In the genomic region with DNA sequence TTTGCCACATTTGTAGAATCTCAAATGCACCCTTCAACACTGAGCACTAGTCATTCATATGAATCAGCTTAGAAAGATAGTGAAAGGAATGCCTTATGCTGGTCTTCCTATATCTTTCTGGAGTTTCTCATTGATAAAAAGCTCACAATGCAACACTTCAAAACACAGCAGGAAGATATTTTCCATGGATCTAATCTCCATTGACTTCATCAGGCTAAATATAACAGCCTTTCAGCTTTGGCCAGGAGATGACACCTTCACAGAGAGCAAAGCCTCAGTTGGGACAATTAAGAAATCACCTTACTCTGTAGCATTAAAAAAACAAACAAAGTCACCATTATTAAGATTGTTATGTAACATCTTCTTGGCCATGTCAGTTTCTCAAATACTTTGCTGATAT, we compare ENCODE assay signal across 13 cellular contexts. TPM values are rescaled to one million over a fixed set of nuclear protein-coding genes. Genes with fewer than 3 reads are reported as not detected.
DNase-seq lines count a peak whose midpoint lies in the region; ATAC-seq, FAIRE-seq and TF ChIP-seq lines count a peak whose summit lies in the region.
"Had no signal": no experiment of that assay in that cellular context is flagged by ENCODE, and none has a peak within 500 bp of the region (broad histone marks: within the 10 kb centered on the region; RNA-seq: fewer than 3 reads in every experiment).

No MANE protein-coding gene starts in this region.

- no peak overlapping the region for H2AFZ ChIP-seq in DND-41 (ENCODE audit: low read depth, low read length)

- no peak for FAIRE-seq in GM19239 (lab: Jason Lieb, UNC)
- FAIRE-seq: G401.6 had no signal

- H3K27ac ChIP-seq in DND-41 (ENCODE audit: low read length) (no peak overlapping the region), esophagus muscularis mucosa (replicated peaks in 1 of 4) (peak overlapping the region; percentile 5 to 47 (median 32)), substantia nigra (ENCODE audit: low read depth, low read length, poor library complexity, severe bottlenecking) (no peak overlapping the region)

- H3K9me3 Mint-ChIP-seq in neural crest cell, result no peaks in the 10 kb centered on the region
- no peaks in the 10 kb centered on the region for H3K9me3 Mint-ChIP-seq in stimulated activated naive CD8-positive, alpha-beta T cell treated with anti-CD3 and anti-CD28 coated beads, Interleukin-15, amount 100 ng/mL, for 72 hours

- H4K20me1 ChIP-seq in DND-41 (ENCODE audit: insufficient read depth, low read length), result no peaks in the 10 kb centered on the region

- H3K36me3 ChIP-seq in DND-41 (ENCODE audit: insufficient read depth, low read length), result no peaks in the 10 kb centered on the region
- peaks cover 0 to 31% (median 9%) of the 10 kb centered on the region in 4 donors for H3K36me3 ChIP-seq in esophagus muscularis mucosa

- H3K36me3 Mint-ChIP-seq in neural crest cell (ENCODE audit: low read depth), result no peaks in the 10 kb centered on the region
- H3K36me3 Mint-ChIP-seq: activated naive CD8-positive, alpha-beta T cell had no signal

- H3K4me1 ChIP-seq in DND-41 (ENCODE audit: insufficient read depth, low read length) (peaks cover 22% of the 10 kb centered on the region), esophagus muscularis mucosa (peaks cover 58 to 89% (median 76%) of the 10 kb centered on the region in 4 donors)

- H3K4me1 Mint-ChIP-seq in neural crest cell, result peaks cover 34% of the 10 kb centered on the region
- H3K4me1 Mint-ChIP-seq in stimulated activated naive CD8-positive, alpha-beta T cell treated with anti-CD3 and anti-CD28 coated beads, Interleukin-15, amount 100 ng/mL, for 72 hours, result peaks cover 11% of the 10 kb centered on the region

- DNase-seq in DND-41, result no peak
- peak; percentile 12 for DNase-seq in NCI-H526 treated with DMSO at 0.1 percent for 48 hours (lab: John Stamatoyannopoulos, UW)
- DNase-seq in esophagus muscularis mucosa (ENCODE audit: extremely low spot score), result no peak
- DNase-seq in neural crest cell (ENCODE audit: low read depth, low spot score), result no peak
- no peak for DNase-seq in substantia nigra (lab: John Stamatoyannopoulos, UW)
- no peak for DNase-seq in GM19239 (ENCODE audit: insufficient read length, low spot score)
- no peak for DNase-seq in stimulated activated naive CD8-positive, alpha-beta T cell treated with anti-CD3 and anti-CD28 coated beads, Interleukin-15, amount 100 ng/mL, for 72 hours
- DNase-seq in activated CD4-positive, alpha-beta T cell treated with anti-CD3 and anti-CD28 coated beads, Interleukin-2, amount 50 U/mL, for 1 hour, result no peak
- DNase-seq: activated CD4-positive, CD25-positive, alpha-beta regulatory T cell; foreskin melanocyte; stimulated activated CD4-positive, alpha-beta T cell treated with anti-CD3 and anti-CD28 coated beads, Interleukin-4, amount 100 ng/mL, for 4 hours had no signal

- H3K9me3 ChIP-seq in DND-41 (ENCODE audit: insufficient read depth, low read length, severe bottlenecking) (no peaks in the 10 kb centered on the region), esophagus muscularis mucosa (no peaks in the 10 kb centered on the region)

- H3K4me3 ChIP-seq in DND-41 (ENCODE audit: low read depth in 1 of 2, low read length in 2 of 2) (no peak overlapping the region), esophagus muscularis mucosa (no peak overlapping the region)

- no peak for TF ChIP-seq EP300 in esophagus muscularis mucosa (IDR thresholded peaks at IDR 0.05)

- no peaks in the 10 kb centered on the region for H3K79me2 ChIP-seq in DND-41 (ENCODE audit: insufficient read depth, low read length)

- H3K27me3 Mint-ChIP-seq in neural crest cell (ENCODE audit: low read depth), result no peaks in the 10 kb centered on the region
- H3K27me3 Mint-ChIP-seq in stimulated activated naive CD8-positive, alpha-beta T cell treated with anti-CD3 and anti-CD28 coated beads, Interleukin-15, amount 100 ng/mL, for 72 hours, result peaks cover 50% of the 10 kb centered on the region

- H3K4me3 Mint-ChIP-seq in neural crest cell, result no peak overlapping the region
- no peak overlapping the region for H3K4me3 Mint-ChIP-seq in stimulated activated naive CD8-positive, alpha-beta T cell treated with anti-CD3 and anti-CD28 coated beads, Interleukin-15, amount 100 ng/mL, for 72 hours
- H3K4me3 Mint-ChIP-seq: activated naive CD8-positive, alpha-beta T cell had no signal

- TF ChIP-seq CTCF in DND-41 (IDR thresholded peaks at IDR 0.05; ENCODE audit: borderline replicate concordance, extremely low read depth, low read length, poor library complexity, severe bottlenecking), result peak; percentile 23
- peak; percentile 28 to 35 (median 31) for TF ChIP-seq CTCF in esophagus muscularis mucosa (IDR thresholded peaks at IDR 0.05)
- TF ChIP-seq CTCF in neural crest cell (conservative IDR thresholded peaks at IDR 0.05), result peak; percentile 42

- ATAC-seq in DND-41 (ENCODE audit: insufficient read depth, low read depth), result no peak
- no peak for ATAC-seq in stimulated activated naive CD8-positive, alpha-beta T cell treated with anti-CD3 and anti-CD28 coated beads, Interleukin-15, amount 100 ng/mL, for 72 hours

- H3K27ac Mint-ChIP-seq in neural crest cell (ENCODE audit: unreplicated experiment), result no peak overlapping the region
- no peak overlapping the region for H3K27ac Mint-ChIP-seq in stimulated activated naive CD8-positive, alpha-beta T cell treated with anti-CD3 and anti-CD28 coated beads, Interleukin-15, amount 100 ng/mL, for 72 hours
- H3K27ac Mint-ChIP-seq: activated naive CD8-positive, alpha-beta T cell had no signal

- TF ChIP-seq POLR2A in esophagus muscularis mucosa (IDR thresholded peaks at IDR 0.05; ENCODE audit: low read depth), result no peak

- H3K27me3 ChIP-seq in DND-41 (ENCODE audit: insufficient read depth, low read length, poor library complexity) (no peaks in the 10 kb centered on the region), esophagus muscularis mucosa (no peaks in the 10 kb centered on the region)

- no peak overlapping the region for H3K4me2 ChIP-seq in DND-41 (ENCODE audit: insufficient read depth, low read length)

- no peak overlapping the region for H3K9ac ChIP-seq in DND-41 (ENCODE audit: low read depth, low read length)

- intact Hi-C loops in esophagus muscularis mucosa (cut with DNase I), result no loop called here

RNA-seq across cellular contexts. Expression of gene NRP1, which starts 6.7 kb away (rescaled TPM):
- total RNA-seq in esophagus muscularis mucosa (10 to 100 TPM; 36.5 to 64.4 (median 54.1) TPM), neural crest cell (14.5 and 16.1 TPM in 2 replicates)

Comparison
In these comparisons a context has a peak if more than half of its experiments do, and no peak if none do; other contexts are left out.
1. H3K27ac ChIP-seq: peak in esophagus muscularis mucosa (4 of 4); none in DND-41 (single experiment) and substantia nigra (single experiment).
2. Peak in every context shown above with its lines, with median percentiles within 50 percentile points of each other: CTCF ChIP-seq.